20 cellular contexts compared by ENCODE assay signal in the genomic region with DNA sequence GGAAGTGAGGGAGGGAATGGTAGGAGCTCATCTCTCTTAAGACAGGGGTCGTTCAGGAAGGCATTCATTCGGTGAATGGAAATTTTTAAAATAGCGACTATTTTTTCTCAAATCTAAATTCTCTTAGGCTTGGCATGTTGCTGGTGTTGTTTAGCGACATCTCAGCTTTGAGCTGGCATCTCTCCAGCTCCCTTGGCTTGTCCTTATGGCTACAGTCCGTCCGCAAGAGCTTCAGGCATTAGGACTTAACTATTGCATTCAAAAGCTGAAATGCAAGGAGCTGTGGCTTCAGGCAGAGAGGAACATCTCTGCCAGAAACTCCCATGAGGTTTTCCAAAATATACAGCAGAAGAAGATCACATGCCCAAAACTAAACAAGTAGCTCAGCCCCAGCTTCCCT.
DNase-seq lines count a peak whose midpoint lies in the region; ATAC-seq and TF ChIP-seq lines count a peak whose summit lies in the region.
"Had no signal": no experiment of that assay in that cellular context is flagged by ENCODE, and none has a peak within 500 bp of the region (broad histone marks: within the 10 kb centered on the region; RNA-seq: fewer than 3 reads in every experiment).

No MANE protein-coding gene starts in this region.

- DNase-seq in Ammon's horn (ENCODE audit: low spot score) (peak; percentile 30), G401 (ENCODE audit: low spot score) (peak; percentile 93), cerebellum (ENCODE audit: low spot score) (peak; percentile 77), medulla oblongata (ENCODE audit: extremely low spot score) (peak; percentile 39), iPS-NIHi11 (ENCODE audit: low spot score) (no peak)
- no peak for DNase-seq in activated CD8-positive, alpha-beta T cell treated with anti-CD3 and anti-CD28 coated beads for 36 hours
- DNase-seq: ACHN; CD8-positive, alpha-beta T cell; DMS53; EL; Karpas-422; MV-4-11; NCI-H1105 treated with DMSO at 0.1 percent for 48 hours; NCI-H2081; NCI-H524; NCI-H82; SJCRH30 had no signal

- ATAC-seq in HG03039 (IDR thresholded peaks at IDR 0.05; ENCODE audit: unreplicated experiment) = no peak
- no peak for ATAC-seq in activated CD8-positive, alpha-beta T cell treated with anti-CD3 and anti-CD28 coated beads for 36 hours
- ATAC-seq: CD8-positive, alpha-beta T cell; HCT116; Panc1 had no signal

- H3K36me3 Mint-ChIP-seq in activated CD8-positive, alpha-beta T cell treated with anti-CD3 and anti-CD28 coated beads for 36 hours (ENCODE audit: low read depth) = no peaks in the 10 kb centered on the region
- H3K36me3 Mint-ChIP-seq: CD8-positive, alpha-beta T cell had no signal

- H3K4me1 Mint-ChIP-seq in activated CD8-positive, alpha-beta T cell treated with anti-CD3 and anti-CD28 coated beads for 36 hours (ENCODE audit: low read depth) = no peaks in the 10 kb centered on the region

- no peaks in the 10 kb centered on the region for H3K9me3 Mint-ChIP-seq in activated CD8-positive, alpha-beta T cell treated with anti-CD3 and anti-CD28 coated beads for 36 hours
- H3K9me3 Mint-ChIP-seq: CD8-positive, alpha-beta T cell had no signal

- TF ChIP-seq CTCF in activated CD8-positive, alpha-beta T cell treated with anti-CD3 and anti-CD28 coated beads for 36 hours (IDR thresholded peaks at IDR 0.05) = no peak

- H3K4me3 Mint-ChIP-seq in activated CD8-positive, alpha-beta T cell treated with anti-CD3 and anti-CD28 coated beads for 36 hours = no peak overlapping the region
- H3K4me3 Mint-ChIP-seq: CD8-positive, alpha-beta T cell had no signal

- in situ Hi-C loops in G401 (cut with HindIII; ENCODE audit: low sequenced_read_pairs) = no loop called here

- intact Hi-C loops in activated CD8-positive, alpha-beta T cell treated with anti-CD3 and anti-CD28 coated beads for 36 hours (cut with micrococcal nuclease) = no loop called here

- POLR2A ChIA-PET in activated CD8-positive, alpha-beta T cell treated with anti-CD3 and anti-CD28 coated beads for 36 hours (lab: Charles Lee) = no interaction called here

- H3K27ac Mint-ChIP-seq in activated CD8-positive, alpha-beta T cell treated with anti-CD3 and anti-CD28 coated beads for 36 hours = no peak overlapping the region
- H3K27ac Mint-ChIP-seq: CD8-positive, alpha-beta T cell had no signal

- CTCF ChIA-PET in activated CD8-positive, alpha-beta T cell treated with anti-CD3 and anti-CD28 coated beads for 36 hours (lab: Charles Lee) = no interaction called here

- H3K27me3 Mint-ChIP-seq in activated CD8-positive, alpha-beta T cell treated with anti-CD3 and anti-CD28 coated beads for 36 hours = peaks cover 1% of the 10 kb centered on the region

Comparison
In these comparisons a context has a peak if more than half of its experiments do, and no peak if none do; other contexts are left out.
1. DNase-seq: peak in Ammon's horn (single experiment), G401 (single experiment), cerebellum (single experiment) and medulla oblongata (single experiment); none in iPS-NIHi11 (single experiment) and activated CD8-positive, alpha-beta T cell treated with anti-CD3 and anti-CD28 coated beads for 36 hours (single experiment).